Comparison of ENCODE assay signal across 17 cellular contexts in the genomic region with DNA sequence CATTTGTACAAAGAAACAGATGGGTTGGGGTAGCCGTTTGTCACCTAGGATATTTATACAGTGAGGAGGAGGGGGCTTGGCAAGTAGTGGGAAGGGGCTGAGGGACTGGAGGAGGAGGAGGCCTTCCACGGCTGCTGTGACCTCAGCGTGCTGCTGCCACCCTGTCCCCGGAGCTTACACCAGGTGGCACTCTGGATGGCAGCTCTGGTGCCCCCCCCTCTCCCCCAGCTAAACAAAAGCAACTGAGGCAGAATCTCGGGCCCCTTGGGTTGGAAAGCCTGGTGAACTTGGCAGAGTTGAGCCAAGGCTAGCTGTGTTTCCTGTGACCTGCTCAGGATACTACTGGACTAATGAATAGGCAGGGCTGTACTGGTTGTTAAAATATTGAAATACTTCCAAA.
DNase-seq lines count a peak whose midpoint lies in the region; TF ChIP-seq lines count a peak whose summit lies in the region.
"Had no signal": no experiment of that assay in that cellular context is flagged by ENCODE, and none has a peak within 500 bp of the region (broad histone marks: within the 10 kb centered on the region; RNA-seq: fewer than 3 reads in every experiment).

No MANE protein-coding gene starts in this region.

- TF ChIP-seq CTCF in OCI-LY3 (IDR thresholded peaks at IDR 0.05; ENCODE audit: low read depth, low read length) (peak; percentile 35; the same call in 1 of the 2 replicates), brain (conservative IDR thresholded peaks at IDR 0.05) (no peak), osteoblast (IDR thresholded peaks at IDR 0.05; ENCODE audit: extremely low read depth, low read depth, low read length) (no peak)

- H3K4me3 ChIP-seq in OCI-LY3 (ENCODE audit: low read length): no peak overlapping the region
- H3K4me3 ChIP-seq in osteoblast (ENCODE audit: insufficient read depth, low read length): no peak overlapping the region
- H3K4me3 ChIP-seq: A549; BLaER1 treated with 17β-estradiol and CSF1 and Interleukin-3, amounts not matched to agents 10 nM and 100 nM; GM12878 had no signal

- H3K79me2 ChIP-seq in OCI-LY3 (ENCODE audit: low read length): no peaks in the 10 kb centered on the region
- no peaks in the 10 kb centered on the region for H3K79me2 ChIP-seq in osteoblast (ENCODE audit: insufficient read depth, low read length)

- H3K4me3 Mint-ChIP-seq in brain: no peak overlapping the region
- H3K4me3 Mint-ChIP-seq: B cell; CD4-positive, alpha-beta T cell; CD8-positive, alpha-beta T cell had no signal

- H3K9me3 ChIP-seq in OCI-LY3 (ENCODE audit: insufficient read depth, low read length): no peaks in the 10 kb centered on the region
- H3K9me3 ChIP-seq in osteoblast (ENCODE audit: low read depth, low read length): no peaks in the 10 kb centered on the region
- H3K9me3 ChIP-seq: A549; BLaER1 treated with 17β-estradiol and CSF1 and Interleukin-3, amounts not matched to agents 10 nM and 100 nM; Caco-2 had no signal

- DNase-seq in osteoblast (ENCODE audit: insufficient read length, low spot score, missing footprints) (peak; percentile 59), GDM1 (lab: John Stamatoyannopoulos, UW) (no peak)
- DNase-seq in stimulated activated CD4-positive, alpha-beta T cell treated with anti-CD3 and anti-CD28 coated beads, Interleukin-15, amount 100 ng/mL, for 24 hours: no peak
- DNase-seq: AML-193; Caco-2; Calu3; CD4-positive, alpha-beta T cell; CD8-positive, alpha-beta T cell; DMS79 treated with DMSO at 0.1 percent for 48 hours had no signal

- H3K9me3 Mint-ChIP-seq in brain: peaks cover 0 to 7% (median 0%) of the 10 kb centered on the region in 5 experiments
- H3K9me3 Mint-ChIP-seq: CD4-positive, alpha-beta T cell; CD8-positive, alpha-beta T cell had no signal

- H3K4me2 ChIP-seq in OCI-LY3 (ENCODE audit: low read length) (no peak overlapping the region), osteoblast (ENCODE audit: insufficient read depth, low read length) (no peak overlapping the region)
- H3K4me2 ChIP-seq: A549; BLaER1 treated with 17β-estradiol and CSF1 and Interleukin-3, amounts not matched to agents 10 nM and 100 nM had no signal

- peak overlapping the region in 4 of 5 experiments; percentile 43 to 80 (median 59) for H3K27ac Mint-ChIP-seq in brain
- H3K27ac Mint-ChIP-seq: B cell; CD4-positive, alpha-beta T cell; CD8-positive, alpha-beta T cell had no signal

- no peaks in the 10 kb centered on the region for H3K36me3 Mint-ChIP-seq in brain
- H3K36me3 Mint-ChIP-seq: CD8-positive, alpha-beta T cell had no signal

- H3K9ac ChIP-seq in OCI-LY3 (ENCODE audit: low read length): no peak overlapping the region
- H3K9ac ChIP-seq: BLaER1 treated with 17β-estradiol and CSF1 and Interleukin-3, amounts not matched to agents 10 nM and 100 nM had no signal

- peaks cover 15% of the 10 kb centered on the region for H3K27me3 Mint-ChIP-seq in brain

- H3K27ac ChIP-seq in OCI-LY3 (ENCODE audit: low read length) (no peak overlapping the region), osteoblast (ENCODE audit: low read depth, low read length) (no peak overlapping the region)
- H3K27ac ChIP-seq: 22Rv1; A549; BLaER1 treated with 17β-estradiol and CSF1 and Interleukin-3, amounts not matched to agents 10 nM and 100 nM; C4-2B had no signal

- H2AFZ ChIP-seq in OCI-LY3 (ENCODE audit: low read depth, low read length): no peak overlapping the region
- H2AFZ ChIP-seq in osteoblast (ENCODE audit: low read length): no peak overlapping the region

- H3K4me1 ChIP-seq in OCI-LY3 (ENCODE audit: low read length) (no peaks in the 10 kb centered on the region), osteoblast (ENCODE audit: insufficient read depth, low read length) (no peaks in the 10 kb centered on the region)
- H3K4me1 ChIP-seq: A549, Caco-2 had no signal

- H3K4me1 Mint-ChIP-seq in brain: peaks cover 10% of the 10 kb centered on the region
- H3K4me1 Mint-ChIP-seq: B cell had no signal

- no peaks in the 10 kb centered on the region for H3K36me3 ChIP-seq in OCI-LY3 (replicated peaks; ENCODE audit: low read depth, low read length)
- H3K36me3 ChIP-seq in osteoblast (ENCODE audit: insufficient read depth, low read length): no peaks in the 10 kb centered on the region
- H3K36me3 ChIP-seq: BLaER1 treated with 17β-estradiol and CSF1 and Interleukin-3, amounts not matched to agents 10 nM and 100 nM had no signal

- peaks cover 35% of the 10 kb centered on the region for H3K27me3 ChIP-seq in OCI-LY3 (ENCODE audit: low read depth, low read length)
- H3K27me3 ChIP-seq in osteoblast (ENCODE audit: insufficient read depth, low read length): peaks cover 12% of the 10 kb centered on the region
- H3K27me3 ChIP-seq: BLaER1 treated with 17β-estradiol and CSF1 and Interleukin-3, amounts not matched to agents 10 nM and 100 nM had no signal

- H4K20me1 ChIP-seq in OCI-LY3 (ENCODE audit: insufficient read depth, low read length) (no peaks in the 10 kb centered on the region), osteoblast (ENCODE audit: insufficient read depth, low read length) (no peaks in the 10 kb centered on the region)
